ENCODE assay signal across 8 cellular contexts in the genomic region with DNA sequence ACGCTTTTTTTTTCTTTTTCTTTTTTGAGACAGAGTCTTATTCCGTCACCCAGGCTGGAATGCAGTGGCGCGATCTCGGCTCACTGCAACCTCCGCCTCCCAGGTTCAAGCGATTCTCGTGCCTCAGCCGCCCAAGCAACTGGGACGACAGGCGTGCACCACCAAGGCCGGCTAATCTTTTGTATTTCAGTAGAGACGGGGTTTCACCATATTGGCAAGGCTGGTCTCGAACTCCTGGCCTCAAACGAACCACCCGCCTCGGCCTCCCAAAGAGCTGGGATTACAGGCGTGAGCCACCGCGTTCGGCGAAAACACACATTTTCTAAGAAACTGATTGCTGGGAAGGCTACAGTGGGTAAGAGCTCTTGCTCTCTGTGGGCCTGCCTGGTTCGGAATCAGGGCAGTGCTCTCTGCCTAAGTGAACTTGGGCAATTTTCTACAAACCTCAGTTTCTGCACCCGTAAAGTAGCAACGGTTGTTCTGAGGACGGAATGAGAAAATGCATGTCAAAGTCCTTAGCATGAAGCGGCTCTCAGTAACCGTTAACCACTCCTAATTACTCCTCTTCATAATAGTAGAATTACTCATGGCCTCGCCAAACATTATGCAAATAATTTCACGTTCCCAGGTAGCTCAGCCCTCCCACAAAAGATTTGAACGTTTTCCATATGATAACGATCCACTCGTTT. TPM values are rescaled to one million over a fixed set of nuclear protein-coding genes. Genes with fewer than 3 reads are reported as not detected.
DNase-seq lines count a peak whose midpoint lies in the region; ATAC-seq, FAIRE-seq and TF ChIP-seq lines count a peak whose summit lies in the region.

No MANE protein-coding gene starts in this region.

- peaks cover 40% of the 10 kb centered on the region; the same call in 1 of the 2 replicates for H3K27me3 ChIP-seq in iPS-20b (ENCODE audit: insufficient read depth, low read length)
- H3K27me3 ChIP-seq in thymus (ENCODE audit: control insufficient read depth, insufficient read depth): no peaks in the 10 kb centered on the region

- H3K36me3 ChIP-seq in iPS-20b (ENCODE audit: insufficient read depth, low read depth, low read length) (peaks cover 28% of the 10 kb centered on the region), thymus (ENCODE audit: control insufficient read depth, insufficient read depth) (no peaks in the 10 kb centered on the region)

- POLR2A ChIA-PET in AG04449 (lab: Yijun Ruan, JAX): interaction anchor here (0.6 to 2.8 kb wide), 17 partner anchors 11 to 1456 kb away, joined by 3 to 20 read pairs (median 4); no protein-coding TSS in a partner anchor
- POLR2A ChIA-PET in WTC11 (lab: Charles Lee): interaction anchor here (1.0 to 3.1 kb wide), 5 partner anchors 16 to 201 kb away, joined by 3 to 91 read pairs (median 7); no protein-coding TSS in a partner anchor

- no peak for DNase-seq in AG04449 (ENCODE audit: low read depth, low spot score)
- peak; percentile 23 for DNase-seq in WTC11 (ENCODE audit: low spot score)
- no peak for DNase-seq in activated CD8-positive, alpha-beta memory T cell treated with anti-CD3 and anti-CD28 coated beads, Interleukin-2, amount 50 U/mL, for 4 hours
- DNase-seq in GM12892 (ENCODE audit: insufficient read length): no peak

- CTCF ChIA-PET in AG04449 (lab: Yijun Ruan, JAX): interaction anchor here (0.7 to 2.1 kb wide), 5 partner anchors 26 to 652 kb away, joined by 3 to 4 read pairs (median 3); no protein-coding TSS in a partner anchor
- CTCF ChIA-PET in WTC11 (lab: Charles Lee): interaction anchor here (0.7 to 1.3 kb wide), 4 partner anchors 34 to 201 kb away, joined by 3 to 8 read pairs (median 3); a partner anchor contains a TSS

- no peaks in the 10 kb centered on the region for H3K9me3 Mint-ChIP-seq in WTC11

- H3K27ac ChIP-seq in iPS-20b (ENCODE audit: low read length): no peak overlapping the region
- no peak overlapping the region for H3K27ac ChIP-seq in thymus (ENCODE audit: low read depth)

- H3K4me1 ChIP-seq in iPS-20b (ENCODE audit: insufficient read depth, low read length): peaks cover 16% of the 10 kb centered on the region; the same call in 1 of the 2 replicates
- peaks cover 3% of the 10 kb centered on the region for H3K4me1 ChIP-seq in thymus (ENCODE audit: control insufficient read depth, insufficient read depth, low read length)

- no peak for TF ChIP-seq POLR2A in GM12892 (IDR thresholded peaks at IDR 0.05; ENCODE audit: low read depth, low read length)

- ATAC-seq in GM21390 (IDR thresholded peaks at IDR 0.05; ENCODE audit: unreplicated experiment) (peak; percentile 14), WTC11 (no peak), HG03045 (IDR thresholded peaks at IDR 0.05; ENCODE audit: unreplicated experiment) (no peak)

- H3K9me3 ChIP-seq in iPS-20b (ENCODE audit: insufficient read depth, low read depth, low read length): no peaks in the 10 kb centered on the region
- H3K9me3 ChIP-seq in thymus (ENCODE audit: control insufficient read depth): no peaks in the 10 kb centered on the region

- H3K4me1 Mint-ChIP-seq in WTC11: peaks cover 53% of the 10 kb centered on the region

- no peak for FAIRE-seq in GM12892 (lab: Jason Lieb, UNC)

- H3K4me3 ChIP-seq in AG04449 (ENCODE audit: low read depth, low read length) (peak overlapping the region; percentile 79), iPS-20b (ENCODE audit: low read length) (peak overlapping the region; percentile 95), thymus (ENCODE audit: low read length) (peak overlapping the region; percentile 94)

- peak overlapping the region; percentile 99 for H3K27ac Mint-ChIP-seq in WTC11

- TF ChIP-seq CTCF in AG04449 (IDR thresholded peaks at IDR 0.05; ENCODE audit: insufficient read depth, low read length, missing control alignments) (no peak), WTC11 (IDR thresholded peaks at IDR 0.05) (no peak)

- peak overlapping the region; percentile 81 for H3K4me3 Mint-ChIP-seq in WTC11

- H3K27me3 Mint-ChIP-seq in WTC11 (ENCODE audit: low read depth): no peaks in the 10 kb centered on the region

- H3K36me3 Mint-ChIP-seq in WTC11: peaks cover 28% of the 10 kb centered on the region

- WGBS in thymus: 79% methylated on average over 33 of the region's 33 CpGs

- peak overlapping the region; percentile 79 for H3K9ac ChIP-seq in iPS-20b (ENCODE audit: low read depth, low read length)

TF ChIP-seq in WTC11, 78 proteins besides CTCF, POLR2A, EP300 and RAD21:
- TF ChIP-seq GTF2I (CRISPR knock-in tag; conservative IDR thresholded peaks at IDR 0.05) (no peak), EMX1 (CRISPR knock-in tag; IDR thresholded peaks at IDR 0.05) (no peak), ZNF263 (CRISPR knock-in tag; IDR thresholded peaks at IDR 0.05; ENCODE audit: low read depth) (no peak), TEAD1 (CRISPR knock-in tag; IDR thresholded peaks at IDR 0.05) (no peak), ZNF219 (CRISPR knock-in tag; IDR thresholded peaks at IDR 0.05; ENCODE audit: borderline replicate concordance) (no peak), ZNF416 (CRISPR knock-in tag; IDR thresholded peaks at IDR 0.05) (no peak)
- TF ChIP-seq, protein P1, sequence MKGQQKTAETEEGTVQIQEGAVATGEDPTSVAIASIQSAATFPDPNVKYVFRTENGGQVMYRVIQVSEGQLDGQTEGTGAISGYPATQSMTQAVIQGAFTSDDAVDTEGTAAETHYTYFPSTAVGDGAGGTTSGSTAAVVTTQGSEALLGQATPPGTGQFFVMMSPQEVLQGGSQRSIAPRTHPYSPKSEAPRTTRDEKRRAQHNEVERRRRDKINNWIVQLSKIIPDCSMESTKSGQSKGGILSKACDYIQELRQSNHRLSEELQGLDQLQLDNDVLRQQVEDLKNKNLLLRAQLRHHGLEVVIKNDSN (CRISPR knock-in tag; IDR thresholded peaks at IDR 0.05): no peak
- TF ChIP-seq, protein P2, sequence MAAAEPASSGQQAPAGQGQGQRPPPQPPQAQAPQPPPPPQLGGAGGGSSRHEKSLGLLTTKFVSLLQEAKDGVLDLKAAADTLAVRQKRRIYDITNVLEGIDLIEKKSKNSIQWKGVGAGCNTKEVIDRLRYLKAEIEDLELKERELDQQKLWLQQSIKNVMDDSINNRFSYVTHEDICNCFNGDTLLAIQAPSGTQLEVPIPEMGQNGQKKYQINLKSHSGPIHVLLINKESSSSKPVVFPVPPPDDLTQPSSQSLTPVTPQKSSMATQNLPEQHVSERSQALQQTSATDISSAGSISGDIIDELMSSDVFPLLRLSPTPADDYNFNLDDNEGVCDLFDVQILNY (CRISPR knock-in tag; IDR thresholded peaks at IDR 0.05): no peak

RNA-seq across cellular contexts. Expression of a gene that starts 1.0 kb away (rescaled TPM):
- 152 to 162 TPM (median 161 TPM) in 3 replicates for total RNA-seq in WTC11 (2021)
- 20.0 TPM for polyA plus RNA-seq in thymus
- polyA plus RNA-seq in GM12892 (2012; ENCODE audit: missing spikeins): 133 TPM
